9 cellular contexts compared by ENCODE assay signal in the genomic region with DNA sequence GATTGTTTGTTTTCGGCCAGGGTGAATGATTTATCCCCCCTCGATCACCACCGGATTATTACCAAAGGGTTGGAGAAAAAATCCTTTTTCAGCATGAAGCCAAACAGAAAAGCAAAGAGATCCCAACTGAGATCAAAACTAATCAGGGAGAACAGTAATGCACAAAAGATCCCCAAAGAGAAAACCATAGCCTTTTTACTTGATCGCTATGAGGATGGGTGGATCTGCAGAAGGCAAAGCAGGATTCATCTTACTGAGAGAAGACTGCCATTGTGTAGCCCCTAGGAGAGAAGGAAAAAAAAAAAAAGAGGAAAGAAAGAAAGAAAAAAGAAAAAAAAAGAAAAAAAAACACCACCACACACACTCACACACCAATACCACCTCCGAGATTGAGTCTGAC. TPM values are rescaled to one million over a fixed set of nuclear protein-coding genes. Genes with fewer than 3 reads are reported as not detected.
DNase-seq lines count a peak whose midpoint lies in the region; ATAC-seq, FAIRE-seq and TF ChIP-seq lines count a peak whose summit lies in the region.
"Had no signal": no experiment of that assay in that cellular context is flagged by ENCODE, and none has a peak within 500 bp of the region (broad histone marks: within the 10 kb centered on the region; RNA-seq: fewer than 3 reads in every experiment).

Gene FGF14 (minus strand): TSS at position 294 of the 400 bp plus-strand sequence.

- DNase-seq in MG63 (no peak), astrocyte of the hippocampus (ENCODE audit: low read depth, low spot score) (peak; percentile 2), kidney (no peak), NCI-H526 treated with DMSO at 0.1 percent for 48 hours (lab: John Stamatoyannopoulos, UW) (no peak), globus pallidus (ENCODE audit: low spot score) (no peak)
- DNase-seq in stimulated activated naive B cell treated with anti-CD40 and anti-IgM and Interleukin-4, amounts not matched to agents 10 μg/mL and 1 μg/mL and 100 μg/mL, for 72 hours = no peak
- DNase-seq: SW 1271 had no signal

- no peak for TF ChIP-seq CTCF in kidney (IDR thresholded peaks at IDR 0.05; ENCODE audit: borderline replicate concordance, extremely low read depth, insufficient read depth)

- H3K27me3 Mint-ChIP-seq in stimulated activated naive B cell treated with anti-CD40 and anti-IgM and Interleukin-4, amounts not matched to agents 10 μg/mL and 1 μg/mL and 100 μg/mL, for 72 hours = peaks cover 43 to 60% of the 10 kb centered on the region in 2 donors

- H3K36me3 ChIP-seq in MG63 = no peaks in the 10 kb centered on the region
- no peaks in the 10 kb centered on the region for H3K36me3 ChIP-seq in kidney (ENCODE audit: control insufficient read depth in 1 of 2, insufficient read depth in 2 of 2, low read length in 2 of 2)

- no peak for ATAC-seq in stimulated activated naive B cell treated with anti-CD40 and anti-IgM and Interleukin-4, amounts not matched to agents 10 μg/mL and 1 μg/mL and 100 μg/mL, for 72 hours (replicated peaks)
- ATAC-seq in HG03139 (IDR thresholded peaks at IDR 0.05; ENCODE audit: unreplicated experiment) = no peak

- H3K36me3 Mint-ChIP-seq in stimulated activated naive B cell treated with anti-CD40 and anti-IgM and Interleukin-4, amounts not matched to agents 10 μg/mL and 1 μg/mL and 100 μg/mL, for 72 hours = no peaks in the 10 kb centered on the region

- no peak for FAIRE-seq in kidney (lab: Jason Lieb, UNC)

- H3K4me3 ChIP-seq in MG63 (peak within 1 kb of the TSS; percentile 46), kidney (ENCODE audit: low read length in 2 of 2) (peak within 1 kb of the TSS; percentile 55 to 69)

- peak within 1 kb of the TSS; percentile 71 to 73 for H3K4me3 Mint-ChIP-seq in stimulated activated naive B cell treated with anti-CD40 and anti-IgM and Interleukin-4, amounts not matched to agents 10 μg/mL and 1 μg/mL and 100 μg/mL, for 72 hours

- intact Hi-C loops in kidney (cut with DNase I) = no loop called here

- H3K27ac ChIP-seq in kidney (ENCODE audit: low read depth in 2 of 2, low read length in 2 of 2) = no peak within 1 kb of the TSS

- no peaks in the 10 kb centered on the region for H3K9me3 ChIP-seq in MG63
- no peaks in the 10 kb centered on the region for H3K9me3 ChIP-seq in kidney (ENCODE audit: control insufficient read depth in 1 of 2, low read length in 2 of 2)

- no peaks in the 10 kb centered on the region for H3K9me3 Mint-ChIP-seq in stimulated activated naive B cell treated with anti-CD40 and anti-IgM and Interleukin-4, amounts not matched to agents 10 μg/mL and 1 μg/mL and 100 μg/mL, for 72 hours

- peaks cover 16 to 27% of the 10 kb centered on the region in 2 donors for H3K4me1 Mint-ChIP-seq in stimulated activated naive B cell treated with anti-CD40 and anti-IgM and Interleukin-4, amounts not matched to agents 10 μg/mL and 1 μg/mL and 100 μg/mL, for 72 hours

- H3K27ac Mint-ChIP-seq in stimulated activated naive B cell treated with anti-CD40 and anti-IgM and Interleukin-4, amounts not matched to agents 10 μg/mL and 1 μg/mL and 100 μg/mL, for 72 hours = no peak within 1 kb of the TSS

- peak within 1 kb of the TSS in 1 of 2 donors; percentile 42 for H3K9ac ChIP-seq in kidney (ENCODE audit: low read length in 2 of 2)

- peaks cover 0 to 2% of the 10 kb centered on the region in 2 donors for H3K4me1 ChIP-seq in kidney (ENCODE audit: control insufficient read depth in 1 of 2, insufficient read depth in 1 of 2, low read depth in 1 of 2, low read length in 2 of 2)

- H3K27me3 ChIP-seq in MG63 = peaks cover 30% of the 10 kb centered on the region

RNA-seq across cellular contexts. Expression of gene FGF14, which starts in this region (rescaled TPM):
- total RNA-seq in MG63 (2014; rRNA removed; shearing (Covaris generic); ENCODE audit: low replicate concordance) = not detected in 2 replicates
- 3.3 TPM for total RNA-seq in kidney
- 0.47 TPM for polyA plus RNA-seq in kidney (ENCODE audit: insufficient read depth, low read depth, low replicate concordance)
- total RNA-seq: HT1080 had no signal
